ENCODE assay signal across 8 cellular contexts in the genomic region with DNA sequence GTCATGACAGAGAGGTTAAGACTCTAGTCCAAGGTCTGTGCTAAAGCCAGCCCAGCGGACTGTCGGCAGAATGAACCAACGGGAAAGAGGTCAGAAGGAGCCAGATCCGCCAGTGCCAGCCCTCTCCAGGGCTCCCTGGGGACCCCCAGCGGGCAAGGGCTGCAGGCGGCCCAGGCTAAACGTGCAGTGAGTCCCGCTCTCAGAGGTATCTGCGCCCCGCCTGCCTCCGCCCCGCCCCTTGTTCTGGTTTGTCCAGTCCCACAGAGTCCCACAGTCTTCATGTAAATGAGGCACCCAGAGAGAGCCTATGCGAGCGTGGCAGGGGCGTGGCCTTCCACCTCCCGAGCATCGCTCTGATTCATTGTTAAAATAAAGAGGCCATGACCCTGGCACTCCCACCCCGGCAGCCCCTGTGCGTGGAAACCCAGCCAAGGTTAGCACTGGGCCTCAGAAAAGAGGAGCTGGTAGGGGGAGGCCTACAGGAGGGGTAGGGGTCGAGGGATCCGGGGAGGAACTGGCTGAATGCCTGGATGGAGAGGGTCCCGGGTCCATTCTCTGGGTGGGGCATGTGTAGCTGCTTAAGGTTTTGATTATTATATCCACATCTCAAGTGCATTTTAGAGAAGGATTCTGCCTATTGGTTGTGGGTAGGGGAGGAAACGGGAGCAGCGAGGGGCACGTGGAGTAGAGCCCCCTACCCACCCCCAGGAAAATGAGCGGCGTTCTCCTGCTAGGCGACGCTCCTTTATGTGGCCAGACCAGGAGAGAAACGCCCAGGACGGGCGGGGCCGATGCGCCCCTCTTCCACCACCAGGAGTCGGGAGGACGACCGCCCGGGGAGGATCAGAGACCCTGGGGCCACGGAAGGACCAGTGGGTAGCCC. TPM values are rescaled to one million over a fixed set of nuclear protein-coding genes. Genes with fewer than 3 reads are reported as not detected.
A peak's percentile ranks its signal among the peaks of the same experiment; 100 is the strongest.
DNase-seq lines count a peak whose midpoint lies in the region; ATAC-seq, FAIRE-seq and TF ChIP-seq lines count a peak whose summit lies in the region.

TSS of gene TRIOBP (plus strand) at position 392 of the 883 bp plus-strand sequence. CDS start 4,318 bp downstream, outside the sequence.

- intact Hi-C loops in HepG2 (cut with micrococcal nuclease; ENCODE audit: unreplicated experiment), result no loop called here

- no peak within 1 kb of the TSS for H3K27ac ChIP-seq in HepG2 (ENCODE audit: extremely low read length, insufficient read depth, low read length)

- TF ChIP-seq RAD21 in HepG2 (CRISPR knock-in tag; IDR thresholded peaks at IDR 0.05), result no peak

- FAIRE-seq in HepG2 (lab: Jason Lieb, UNC), result no peak

- peaks cover 7 to 10% of the 10 kb centered on the region in 2 experiments; a peak in 4 of 5 replicates for H3K36me3 ChIP-seq in HepG2 (replicated peaks in 1 of 2; ENCODE audit: control insufficient read depth in 1 of 2, insufficient read depth in 2 of 2, low read length in 2 of 2)

- no peaks in the 10 kb centered on the region for H3K27me3 ChIP-seq in HepG2 (ENCODE audit: control insufficient read depth in 1 of 2, insufficient read depth in 2 of 2, low read length in 2 of 2)

- TF ChIP-seq CTCF in GM12874 (IDR thresholded peaks at IDR 0.05; ENCODE audit: insufficient read depth, low read depth, low read length) (peak; percentile 49), HepG2 (CRISPR knock-in tag; IDR thresholded peaks at IDR 0.05) (no peak)

- no TSS peak for BruUV-seq in HepG2 (replicated peaks; lab: Mats Ljungman, UMichigan)

- in situ Hi-C loops in HepG2 (cut with HindIII; ENCODE audit: extremely low pct_ligation_motif_present, low pct_unique_long_range_greater_than_20kb), result no loop called here

- H3K4me2 ChIP-seq in HepG2 (ENCODE audit: low read depth, low read length), result no peak within 1 kb of the TSS

- no peaks in the 10 kb centered on the region for H3K79me2 ChIP-seq in HepG2 (ENCODE audit: insufficient read depth, low read length)

- no peak within 1 kb of the TSS for H2AFZ ChIP-seq in HepG2 (ENCODE audit: low read length)

- no peak within 1 kb of the TSS for H3K4me3 ChIP-seq in HepG2 (replicated peaks in 1 of 3; ENCODE audit: insufficient read depth in 1 of 3, low read depth in 2 of 3, low read length in 3 of 3)

- no peak for TF ChIP-seq POLR2A in HepG2 (IDR thresholded peaks at IDR 0.05; ENCODE audit: insufficient read depth in 1 of 2, low read depth in 2 of 2, low read length in 2 of 2)

- no peaks in the 10 kb centered on the region for H4K20me1 ChIP-seq in HepG2 (ENCODE audit: insufficient read depth, low read length)

- peak; percentile 92 for DNase-seq in NCI-H446 treated with DMSO at 0.1 percent for 48 hours (lab: John Stamatoyannopoulos, UW)
- peak; percentile 91 to 94 for DNase-seq in activated CD4-positive, alpha-beta T cell treated with anti-CD3 and anti-CD28 coated beads, Interleukin-2, amount 50 U/mL, for 48 hours
- DNase-seq in dermis blood vessel endothelial cell, result peak; percentile 94
- DNase-seq in HepG2 (ENCODE audit: low spot score), result no peak
- DNase-seq in stimulated activated CD4-positive, alpha-beta T cell treated with anti-CD3 and anti-CD28 coated beads, Interleukin-4, amount 100 ng/mL, for 1 hour, result peak; percentile 87

- ATAC-seq in HG02981 (IDR thresholded peaks at IDR 0.05; ENCODE audit: unreplicated experiment) (peak; percentile 87), HepG2 (peak; percentile 53; the same call in 2 of the 3 replicates), GM19324 (IDR thresholded peaks at IDR 0.05; ENCODE audit: low FRiP score, unreplicated experiment) (no peak)

- no peak within 1 kb of the TSS for H3K9ac ChIP-seq in HepG2 (ENCODE audit: insufficient read depth, low read depth, low read length)

- H3K4me1 ChIP-seq in HepG2 (ENCODE audit: insufficient read depth, low read length), result no peaks in the 10 kb centered on the region

- TF ChIP-seq EP300 in HepG2 (IDR thresholded peaks at IDR 0.05; ENCODE audit: low read depth in 2 of 2, low read length in 2 of 2) (no peak), HepG2 (CRISPR knock-in tag; IDR thresholded peaks at IDR 0.05; ENCODE audit: borderline replicate concordance) (no peak)

- POLR2A ChIA-PET in HepG2 (lab: Yijun Ruan, JAX), result interaction anchor here (1.3 to 2.2 kb wide), 2 partner anchors 11 to 39 kb away, joined by 3 to 9 read pairs; partner anchors contain the start of genes NOL12 and PDXP

- H3K9me3 ChIP-seq in HepG2 (ENCODE audit: low read length), result no peaks in the 10 kb centered on the region

- 92% methylated on average over 38 of the region's 39 CpGs for WGBS in HepG2 (ENCODE audit: low lambda C conversion rate)

- CTCF ChIA-PET in HepG2 (lab: Yijun Ruan, JAX; ENCODE audit: low intra/inter-chr PET ratio, low total read pairs), result no interaction called here

TF ChIP-seq in HepG2, 621 proteins besides CTCF, POLR2A, EP300 and RAD21:
- TF ChIP-seq, protein P1, sequence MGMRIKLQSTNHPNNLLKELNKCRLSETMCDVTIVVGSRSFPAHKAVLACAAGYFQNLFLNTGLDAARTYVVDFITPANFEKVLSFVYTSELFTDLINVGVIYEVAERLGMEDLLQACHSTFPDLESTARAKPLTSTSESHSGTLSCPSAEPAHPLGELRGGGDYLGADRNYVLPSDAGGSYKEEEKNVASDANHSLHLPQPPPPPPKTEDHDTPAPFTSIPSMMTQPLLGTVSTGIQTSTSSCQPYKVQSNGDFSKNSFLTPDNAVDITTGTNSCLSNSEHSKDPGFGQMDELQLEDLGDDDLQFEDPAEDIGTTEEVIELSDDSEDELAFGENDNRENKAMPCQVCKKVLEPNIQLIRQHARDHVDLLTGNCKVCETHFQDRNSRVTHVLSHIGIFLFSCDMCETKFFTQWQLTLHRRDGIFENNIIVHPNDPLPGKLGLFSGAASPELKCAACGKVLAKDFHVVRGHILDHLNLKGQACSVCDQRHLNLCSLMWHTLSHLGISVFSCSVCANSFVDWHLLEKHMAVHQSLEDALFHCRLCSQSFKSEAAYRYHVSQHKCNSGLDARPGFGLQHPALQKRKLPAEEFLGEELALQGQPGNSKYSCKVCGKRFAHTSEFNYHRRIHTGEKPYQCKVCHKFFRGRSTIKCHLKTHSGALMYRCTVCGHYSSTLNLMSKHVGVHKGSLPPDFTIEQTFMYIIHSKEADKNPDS (CRISPR knock-in tag; IDR thresholded peaks at IDR 0.05), result no peak
- no peak for TF ChIP-seq ZIK1 (CRISPR knock-in tag; IDR thresholded peaks at IDR 0.05; ENCODE audit: borderline replicate concordance, low read depth)
- TF ChIP-seq, protein P2, sequence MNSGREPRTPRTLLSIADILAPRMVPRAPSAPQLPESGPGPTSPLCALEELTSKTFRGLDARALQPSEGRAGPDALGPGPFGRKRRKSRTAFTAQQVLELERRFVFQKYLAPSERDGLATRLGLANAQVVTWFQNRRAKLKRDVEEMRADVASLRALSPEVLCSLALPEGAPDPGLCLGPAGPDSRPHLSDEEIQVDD (CRISPR knock-in tag; IDR thresholded peaks at IDR 0.05; ENCODE audit: borderline replicate concordance), result no peak
- no peak for TF ChIP-seq PHB2 (IDR thresholded peaks at IDR 0.05; ENCODE audit: partially characterized antibody)

RNA-seq across cellular contexts. Expression of gene TRIOBP, which starts in this region (rescaled TPM):
- total RNA-seq in dermis blood vessel endothelial cell (165 and 227 TPM in 2 replicates), HepG2 (2016; rRNA removed; fragmentation: Illumina TruSeq; extraction: Trizol) (11.3 and 15.4 TPM in 2 replicates)
- total RNA-seq in HepG2 (2016; cell fraction: cytosol; rRNA removed; fragmentation: Illumina TruSeq; extraction: Trizol; ENCODE audit: low read depth), result 7.1 and 8.1 TPM in 2 replicates
- total RNA-seq in HepG2 (2016; cell fraction: insoluble cytoplasmic fraction; rRNA removed; fragmentation: Illumina TruSeq; extraction: Trizol), result 10.9 and 14.5 TPM in 2 replicates
- 15.0 and 16.4 TPM in 2 replicates for total RNA-seq in HepG2 (2016; cell fraction: membrane; rRNA removed; fragmentation: Illumina TruSeq; extraction: Trizol)
- total RNA-seq in HepG2 (2016; cell fraction: nucleus; rRNA removed; fragmentation: Illumina TruSeq; extraction: Trizol), result 12.3 and 18.6 TPM in 2 replicates
- 6.1 and 10.1 TPM in 2 replicates for polyA plus RNA-seq in HepG2 (2011; rRNA removed)
- 5.6 and 8.0 TPM in 2 replicates for polyA plus RNA-seq in HepG2 (2011; cell fraction: cytosol; rRNA removed)
- 19.7 and 19.9 TPM in 2 replicates for polyA plus RNA-seq in HepG2 (2011; cell fraction: nucleus; rRNA removed)
- 7.0 TPM in 2 replicates for polyA plus RNA-seq in HepG2 (2012)
- 7.6 and 8.0 TPM in 2 replicates for polyA plus RNA-seq in HepG2 (2016; cell fraction: cytosol; fragmentation: Illumina TruSeq; extraction: Trizol; ENCODE audit: low read depth)
- polyA plus RNA-seq in HepG2 (2016; cell fraction: insoluble cytoplasmic fraction; fragmentation: Illumina TruSeq; extraction: Trizol; ENCODE audit: low read depth), result 12.7 and 16.2 TPM in 2 replicates
- 12.7 and 14.1 TPM in 2 replicates for polyA plus RNA-seq in HepG2 (2016; cell fraction: membrane; fragmentation: Illumina TruSeq; extraction: Trizol; ENCODE audit: low read depth)
- 21.7 and 21.8 TPM in 2 replicates for polyA plus RNA-seq in HepG2 (2016; cell fraction: nucleus; fragmentation: Illumina TruSeq; extraction: Trizol; ENCODE audit: insufficient read depth, low read depth)
- 23.8 and 48.7 TPM in 2 replicates for polyA minus RNA-seq in HepG2 (2011; rRNA and poly(A)+ RNA removed; ENCODE audit: low replicate concordance)
- 4.7 and 7.0 TPM in 2 replicates for polyA minus RNA-seq in HepG2 (2011; cell fraction: cytosol; rRNA and poly(A)+ RNA removed)
- 13.6 and 16.2 TPM in 2 replicates for polyA minus RNA-seq in HepG2 (2011; cell fraction: nucleus; rRNA and poly(A)+ RNA removed)
